8 cellular contexts compared by ENCODE assay signal in genomic region chr17:76268015-76268749, GRCh38. TPM values are rescaled to one million over a fixed set of nuclear protein-coding genes. Genes with fewer than 3 reads are reported as not detected.
DNase-seq lines count a peak whose midpoint lies in the region; ATAC-seq and TF ChIP-seq lines count a peak whose summit lies in the region.

No MANE protein-coding gene starts in this region.

- H3K27me3 ChIP-seq in colonic mucosa: no peaks in the 10 kb centered on the region

- TF ChIP-seq CTCF in colonic mucosa (IDR thresholded peaks at IDR 0.05): no peak

- intact Hi-C loops in colonic mucosa (cut with DNase I): no loop called here

- H3K4me3 ChIP-seq in colonic mucosa: no peak overlapping the region

- ATAC-seq in GM19328 (IDR thresholded peaks at IDR 0.05; ENCODE audit: unreplicated experiment): no peak

- H3K9ac ChIP-seq in colonic mucosa (ENCODE audit: low read depth in 2 of 2, low read length in 2 of 2): peak overlapping the region; percentile 57 to 58

- H3K36me3 ChIP-seq in colonic mucosa: no peaks in the 10 kb centered on the region

- DNase-seq in AG08396 (ENCODE audit: low spot score) (peak; percentile 58), HuH-7.5 (ENCODE audit: low spot score) (peak; percentile 27), colonic mucosa (peak; percentile 77), medulla oblongata (ENCODE audit: extremely low spot score) (peak; percentile 93), NCI-H748 (lab: John Stamatoyannopoulos, UW; ENCODE audit: unreplicated experiment) (no peak)
- DNase-seq in activated CD4-positive, alpha-beta T cell treated with anti-CD3 and anti-CD28 coated beads for 4 hours: peak; percentile 78 to 82
- peak; percentile 64 for DNase-seq in stimulated activated CD8-positive, alpha-beta memory T cell treated with anti-CD3 and anti-CD28 coated beads, Interleukin-4, amount 100 ng/mL, for 24 hours (ENCODE audit: low read depth)

- peaks cover 45% of the 10 kb centered on the region for H3K4me1 ChIP-seq in colonic mucosa

- peak overlapping the region; percentile 79 for H3K27ac ChIP-seq in colonic mucosa

- H3K9me3 ChIP-seq in colonic mucosa: no peaks in the 10 kb centered on the region

RNA-seq across cellular contexts. Expression of gene UBALD2, which starts 3.0 kb away (rescaled TPM):
- 10 to 100 TPM; 77.1 to 90.1 TPM for total RNA-seq in colonic mucosa

RNA-seq across cellular contexts. Expression of gene RNF157, which starts 27.9 kb away (rescaled TPM):
- 10 to 100 TPM; 23.7 to 30.2 TPM for total RNA-seq in colonic mucosa

RNA-seq across cellular contexts. Expression of gene QRICH2, which starts 39.9 kb away (rescaled TPM):
- 1 to 10 TPM; 1.2 to 5.7 TPM for total RNA-seq in colonic mucosa
